ENCODE assay signal across 1 cellular context in genomic region chr12:47207829-47208248, GRCh38.
TF ChIP-seq lines count a peak whose summit lies in the region.

No MANE protein-coding gene starts in this region.

TF ChIP-seq in WTC11, 78 proteins besides CTCF, POLR2A, EP300 and RAD21 (continued from another document):
- TF ChIP-seq, protein P1, sequence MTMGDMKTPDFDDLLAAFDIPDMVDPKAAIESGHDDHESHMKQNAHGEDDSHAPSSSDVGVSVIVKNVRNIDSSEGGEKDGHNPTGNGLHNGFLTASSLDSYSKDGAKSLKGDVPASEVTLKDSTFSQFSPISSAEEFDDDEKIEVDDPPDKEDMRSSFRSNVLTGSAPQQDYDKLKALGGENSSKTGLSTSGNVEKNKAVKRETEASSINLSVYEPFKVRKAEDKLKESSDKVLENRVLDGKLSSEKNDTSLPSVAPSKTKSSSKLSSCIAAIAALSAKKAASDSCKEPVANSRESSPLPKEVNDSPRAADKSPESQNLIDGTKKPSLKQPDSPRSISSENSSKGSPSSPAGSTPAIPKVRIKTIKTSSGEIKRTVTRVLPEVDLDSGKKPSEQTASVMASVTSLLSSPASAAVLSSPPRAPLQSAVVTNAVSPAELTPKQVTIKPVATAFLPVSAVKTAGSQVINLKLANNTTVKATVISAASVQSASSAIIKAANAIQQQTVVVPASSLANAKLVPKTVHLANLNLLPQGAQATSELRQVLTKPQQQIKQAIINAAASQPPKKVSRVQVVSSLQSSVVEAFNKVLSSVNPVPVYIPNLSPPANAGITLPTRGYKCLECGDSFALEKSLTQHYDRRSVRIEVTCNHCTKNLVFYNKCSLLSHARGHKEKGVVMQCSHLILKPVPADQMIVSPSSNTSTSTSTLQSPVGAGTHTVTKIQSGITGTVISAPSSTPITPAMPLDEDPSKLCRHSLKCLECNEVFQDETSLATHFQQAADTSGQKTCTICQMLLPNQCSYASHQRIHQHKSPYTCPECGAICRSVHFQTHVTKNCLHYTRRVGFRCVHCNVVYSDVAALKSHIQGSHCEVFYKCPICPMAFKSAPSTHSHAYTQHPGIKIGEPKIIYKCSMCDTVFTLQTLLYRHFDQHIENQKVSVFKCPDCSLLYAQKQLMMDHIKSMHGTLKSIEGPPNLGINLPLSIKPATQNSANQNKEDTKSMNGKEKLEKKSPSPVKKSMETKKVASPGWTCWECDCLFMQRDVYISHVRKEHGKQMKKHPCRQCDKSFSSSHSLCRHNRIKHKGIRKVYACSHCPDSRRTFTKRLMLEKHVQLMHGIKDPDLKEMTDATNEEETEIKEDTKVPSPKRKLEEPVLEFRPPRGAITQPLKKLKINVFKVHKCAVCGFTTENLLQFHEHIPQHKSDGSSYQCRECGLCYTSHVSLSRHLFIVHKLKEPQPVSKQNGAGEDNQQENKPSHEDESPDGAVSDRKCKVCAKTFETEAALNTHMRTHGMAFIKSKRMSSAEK (CRISPR knock-in tag; IDR thresholded peaks at IDR 0.05; ENCODE audit: borderline replicate concordance): no peak
- TF ChIP-seq, protein P2, sequence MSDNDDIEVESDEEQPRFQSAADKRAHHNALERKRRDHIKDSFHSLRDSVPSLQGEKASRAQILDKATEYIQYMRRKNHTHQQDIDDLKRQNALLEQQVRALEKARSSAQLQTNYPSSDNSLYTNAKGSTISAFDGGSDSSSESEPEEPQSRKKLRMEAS (CRISPR knock-in tag; IDR thresholded peaks at IDR 0.05): no peak
